ENCODE assay signal across 20 cellular contexts in the genomic region with DNA sequence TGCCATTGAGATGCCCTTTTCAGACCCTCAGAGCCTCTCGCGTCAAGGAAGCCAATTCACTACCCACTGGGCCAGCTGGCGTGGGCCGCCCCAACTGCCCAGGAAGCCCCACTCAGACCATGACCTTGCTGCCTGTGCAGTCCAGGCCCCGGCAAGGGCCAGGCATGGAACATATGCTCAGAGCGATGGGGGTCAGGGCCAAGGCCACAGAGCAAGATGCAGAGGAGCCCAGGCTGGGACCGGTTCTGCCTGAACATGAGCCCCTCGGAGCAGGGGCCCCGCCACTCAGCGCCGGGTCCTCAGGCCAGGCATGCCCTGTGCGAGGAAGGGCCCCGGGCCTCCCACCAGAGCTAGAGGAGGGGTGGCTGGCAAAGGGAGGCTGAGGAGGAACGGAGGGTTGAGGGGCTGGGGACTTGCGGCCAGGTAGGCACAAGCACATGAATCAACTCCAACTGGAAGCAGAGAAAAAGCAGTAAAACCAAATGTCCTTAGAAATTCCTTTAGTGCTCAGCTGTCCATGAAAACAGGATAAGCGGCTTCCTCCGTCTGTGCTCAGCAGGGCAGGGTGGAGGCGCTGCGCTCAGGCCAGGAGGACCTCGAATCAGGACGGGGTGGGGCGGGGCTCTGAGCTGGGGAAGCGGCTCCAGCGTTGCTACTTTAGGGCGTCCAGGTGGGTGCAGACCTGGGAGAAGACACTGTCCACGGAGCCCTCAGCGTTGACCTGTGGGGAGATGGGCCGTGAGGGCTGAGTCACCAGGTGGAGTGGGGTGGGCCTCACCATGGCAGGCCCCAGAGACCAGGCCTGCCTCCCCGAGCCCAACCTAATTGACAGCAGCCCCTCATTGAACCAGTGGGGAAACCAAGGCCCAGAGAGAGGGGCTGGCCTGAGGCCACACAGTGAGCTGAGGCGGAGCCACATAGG. TPM values are rescaled to one million over a fixed set of nuclear protein-coding genes. Genes with fewer than 3 reads are reported as not detected.
DNase-seq lines count a peak whose midpoint lies in the region; ATAC-seq and TF ChIP-seq lines count a peak whose summit lies in the region.
"Had no signal": no experiment of that assay in that cellular context is flagged by ENCODE, and none has a peak within 500 bp of the region (broad histone marks: within the 10 kb centered on the region; RNA-seq: fewer than 3 reads in every experiment).

No MANE protein-coding gene starts in this region.

- no peak for DNase-seq in IMR-90
- DNase-seq in endothelial cell (ENCODE audit: low spot score): peak; percentile 52
- no peak for DNase-seq in lower lobe of right lung
- no peak for DNase-seq in stomach
- DNase-seq in activated naive CD4-positive, alpha-beta T cell treated with Interleukin-2 at 50 U/mL for 16 hours: no peak
- no peak for DNase-seq in mesothelial cell of epicardium (ENCODE audit: low spot score in 2 of 2, unreplicated experiment in 2 of 2)
- DNase-seq in EL: no peak
- DNase-seq: activated CD4-positive, alpha-beta T cell treated with anti-CD3 and anti-CD28 coated beads, Interleukin-2, amount 50 U/mL, for 48 hours; activated naive CD4-positive, alpha-beta T cell; activated T-cell treated with anti-CD3 and anti-CD28 coated beads for 4 hours; Caco-2; effector CD8-positive, alpha-beta T cell; NCI-H1417 treated with DMSO at 0.1 percent for 48 hours; NCI-H69; retina; SIG-M5; stimulated activated naive B cell treated with anti-CD40 and anti-IgM and Interleukin-4, amounts not matched to agents 10 μg/mL and 1 μg/mL and 100 μg/mL, for 72 hours; T-helper 1 cell had no signal

- H3K36me3 ChIP-seq in IMR-90 (ENCODE audit: control insufficient read depth, insufficient read depth, low read length) (peaks cover 31% of the 10 kb centered on the region), lower lobe of right lung (peaks cover 40% of the 10 kb centered on the region), stomach (peaks cover 8 to 52% (median 45%) of the 10 kb centered on the region in 4 donors)

- in situ Hi-C loops in IMR-90 (cut with MboI; ENCODE audit: low sequenced_read_pairs): no loop called here

- no peak overlapping the region for H2BK20ac ChIP-seq in IMR-90 (ENCODE audit: low read depth, low read length)

- CTCF ChIA-PET in IMR-90 (lab: Yijun Ruan, JAX): no interaction called here

- H3K14ac ChIP-seq in IMR-90 (replicated peaks; ENCODE audit: low read depth, low read length): no peak overlapping the region

- H3K18ac ChIP-seq in IMR-90 (ENCODE audit: low read depth, low read length): no peak overlapping the region

- no peak for TF ChIP-seq EP300 in stomach (IDR thresholded peaks at IDR 0.05)

- no peak overlapping the region for H2AK5ac ChIP-seq in IMR-90 (ENCODE audit: low read depth, low read length)

- peaks cover 44% of the 10 kb centered on the region for H3K4me1 Mint-ChIP-seq in endothelial cell (ENCODE audit: unreplicated experiment)
- H3K4me1 Mint-ChIP-seq in mesothelial cell of epicardium: peaks cover 13% of the 10 kb centered on the region

- no peaks in the 10 kb centered on the region for H3K79me1 ChIP-seq in IMR-90 (ENCODE audit: low read depth in 1 of 2, low read length in 2 of 2)

- no peaks in the 10 kb centered on the region for H3K9me3 ChIP-seq in IMR-90 (ENCODE audit: control insufficient read depth, insufficient read depth, low read length)
- H3K9me3 ChIP-seq in lower lobe of right lung: no peaks in the 10 kb centered on the region
- no peaks in the 10 kb centered on the region for H3K9me3 ChIP-seq in stomach
- H3K9me3 ChIP-seq: Caco-2, tibial nerve had no signal

- H3K27ac Mint-ChIP-seq in endothelial cell (ENCODE audit: unreplicated experiment) (peak overlapping the region; percentile 87), mesothelial cell of epicardium (no peak overlapping the region)
- H3K27ac Mint-ChIP-seq: stimulated activated naive B cell treated with anti-CD40 and anti-IgM and Interleukin-4, amounts not matched to agents 10 μg/mL and 1 μg/mL and 100 μg/mL, for 72 hours had no signal

- no peak for TF ChIP-seq RAD21 in IMR-90 (IDR thresholded peaks at IDR 0.05; ENCODE audit: low read length)

- H3K27ac ChIP-seq in IMR-90 (ENCODE audit: insufficient read depth, low read length) (no peak overlapping the region), lower lobe of right lung (peak overlapping the region; percentile 65), stomach (peak overlapping the region in 4 of 5 donors; percentile 7 to 56 (median 30))

- TF ChIP-seq POLR2A in IMR-90 (IDR thresholded peaks at IDR 0.05; ENCODE audit: low read depth, low read length) (no peak), stomach (IDR thresholded peaks at IDR 0.05) (no peak)

- TF ChIP-seq CTCF in IMR-90 (conservative IDR thresholded peaks at IDR 0.05; ENCODE audit: low read depth, low read length) (no peak), endothelial cell (IDR thresholded peaks at IDR 0.05; ENCODE audit: unreplicated experiment) (no peak), lower lobe of right lung (IDR thresholded peaks at IDR 0.05) (no peak), stomach (IDR thresholded peaks at IDR 0.05) (no peak), mesothelial cell of epicardium (IDR thresholded peaks at IDR 0.05; ENCODE audit: unreplicated experiment) (no peak)

- H3K9me3 Mint-ChIP-seq in endothelial cell (ENCODE audit: unreplicated experiment): no peaks in the 10 kb centered on the region
- H3K9me3 Mint-ChIP-seq in mesothelial cell of epicardium: no peaks in the 10 kb centered on the region
- H3K9me3 Mint-ChIP-seq: stimulated activated naive B cell treated with anti-CD40 and anti-IgM and Interleukin-4, amounts not matched to agents 10 μg/mL and 1 μg/mL and 100 μg/mL, for 72 hours had no signal

- H2BK5ac ChIP-seq in IMR-90 (ENCODE audit: low read depth, low read length, poor library complexity, severe bottlenecking): no peak overlapping the region

- 0 out of 2 replicates have a peak, but pooled peaks cover 3% of the 10 kb centered on the region for H4K20me1 ChIP-seq in IMR-90 (ENCODE audit: insufficient read depth, low read length)

- no peak overlapping the region for H4K5ac ChIP-seq in IMR-90 (ENCODE audit: low read depth, low read length)

- intact Hi-C loops in IMR-90 (cut with micrococcal nuclease): no loop called here
- intact Hi-C loops in lower lobe of right lung (cut with DNase I): no loop called here
- intact Hi-C loops in stomach (cut with DNase I; ENCODE audit: low total_unique reads): loop anchor here (10.0 kb wide), 1 partner anchor 63 kb away; the partner anchor contains the start of gene FPGS

- H4K91ac ChIP-seq in IMR-90 (ENCODE audit: insufficient read depth, low read depth, low read length): no peak overlapping the region

- H3K9ac ChIP-seq in IMR-90 (ENCODE audit: low read depth, low read length): no peak overlapping the region

- H3K56ac ChIP-seq in IMR-90 (ENCODE audit: extremely low read depth, insufficient read depth, low read length): no peak overlapping the region

- 95% methylated on average over 13 of the region's 30 CpGs; no CpG with 5 or more reads in 1 of the 2 experiments for WGBS in IMR-90 (ENCODE audit: extremely low coverage in 2 of 2, insufficient read length in 1 of 2), 2 experiments
- WGBS in stomach, 5 donors: 74 to 87% (median 84%) methylated on average over 29 to 30 of the region's 30 CpGs

- BruUV-seq in IMR-90 (replicated peaks; lab: Mats Ljungman, UMichigan): no TSS peak

- no peak overlapping the region for H2AFZ ChIP-seq in IMR-90 (replicated peaks; ENCODE audit: low read length, poor library complexity)

- H3K4me3 Mint-ChIP-seq in endothelial cell (ENCODE audit: unreplicated experiment): peak overlapping the region; percentile 42
- H3K4me3 Mint-ChIP-seq in mesothelial cell of epicardium: no peak overlapping the region
- H3K4me3 Mint-ChIP-seq: stimulated activated naive B cell treated with anti-CD40 and anti-IgM and Interleukin-4, amounts not matched to agents 10 μg/mL and 1 μg/mL and 100 μg/mL, for 72 hours had no signal

- no peak overlapping the region for H3K4ac ChIP-seq in IMR-90 (ENCODE audit: low read depth, low read length)

- dilution Hi-C loops in IMR-90 (cut with HindIII; ENCODE audit: low sequenced_read_pairs, unreplicated experiment): no loop called here

- H4K8ac ChIP-seq in IMR-90 (ENCODE audit: low read depth in 2 of 2, low read length in 2 of 2): no peak overlapping the region

- H3K23ac ChIP-seq in IMR-90 (ENCODE audit: low read depth, low read length): no peak overlapping the region

- H3K27me3 ChIP-seq in IMR-90 (ENCODE audit: control insufficient read depth, insufficient read depth, low read length) (no peaks in the 10 kb centered on the region), lower lobe of right lung (ENCODE audit: low read depth) (no peaks in the 10 kb centered on the region), stomach (no peaks in the 10 kb centered on the region)
- H3K27me3 ChIP-seq: tibial nerve had no signal

- POLR2A ChIA-PET in IMR-90 (lab: Charles Lee; ENCODE audit: unreplicated experiment): no interaction called here

- H2BK120ac ChIP-seq in IMR-90 (ENCODE audit: low read depth, low read length): no peak overlapping the region

- ATAC-seq in IMR-90 (ENCODE audit: low read depth) (no peak), lower lobe of right lung (no peak), HG02571 (IDR thresholded peaks at IDR 0.05; ENCODE audit: unreplicated experiment) (no peak)
- ATAC-seq: stimulated activated naive B cell treated with anti-CD40 and anti-IgM and Interleukin-4, amounts not matched to agents 10 μg/mL and 1 μg/mL and 100 μg/mL, for 72 hours had no signal

- no peak overlapping the region for H2BK15ac ChIP-seq in IMR-90 (ENCODE audit: low read depth, low read length)

- H3K9me1 ChIP-seq in IMR-90 (ENCODE audit: insufficient read depth, low read length): peaks cover 3% of the 10 kb centered on the region; the same call in 1 of the 2 replicates

- H2AK9ac ChIP-seq in IMR-90 (replicated peaks; ENCODE audit: low read depth, low read length, poor library complexity): peak overlapping the region; percentile 50

- H3K4me2 ChIP-seq in IMR-90 (ENCODE audit: low read depth, low read length): no peak overlapping the region

- H3K27me3 Mint-ChIP-seq in endothelial cell (ENCODE audit: unreplicated experiment) (peaks cover 12% of the 10 kb centered on the region), mesothelial cell of epicardium (ENCODE audit: low read depth) (no peaks in the 10 kb centered on the region)

- H3K4me3 ChIP-seq in IMR-90 (ENCODE audit: insufficient read depth, low read depth, low read length): no peak overlapping the region
- H3K4me3 ChIP-seq in lower lobe of right lung: peak overlapping the region; percentile 14
- H3K4me3 ChIP-seq in stomach: no peak overlapping the region
- H3K4me3 ChIP-seq: tibial nerve had no signal

- peaks cover 15% of the 10 kb centered on the region for H3K36me3 Mint-ChIP-seq in endothelial cell (ENCODE audit: low read depth, unreplicated experiment)
- peaks cover 5% of the 10 kb centered on the region for H3K36me3 Mint-ChIP-seq in mesothelial cell of epicardium
- H3K36me3 Mint-ChIP-seq: stimulated activated naive B cell treated with anti-CD40 and anti-IgM and Interleukin-4, amounts not matched to agents 10 μg/mL and 1 μg/mL and 100 μg/mL, for 72 hours had no signal

- H3K4me1 ChIP-seq in IMR-90 (ENCODE audit: control insufficient read depth, insufficient read depth, low read length): no peaks in the 10 kb centered on the region
- peaks cover 54% of the 10 kb centered on the region for H3K4me1 ChIP-seq in lower lobe of right lung
- H3K4me1 ChIP-seq in stomach: peaks cover under 1 to 7% (median 3%) of the 10 kb centered on the region in 4 donors
- H3K4me1 ChIP-seq: Caco-2 had no signal

RNA-seq across cellular contexts. Expression of gene AK1, which starts 9.9 kb away (rescaled TPM):
- total RNA-seq in IMR-90 (2012; rRNA removed) (44.8 and 51.4 TPM in 2 replicates), endothelial cell (ENCODE audit: unreplicated experiment) (63.3 TPM), lower lobe of right lung (185 TPM), stomach (10 to 100 TPM in 3 of 5 donors, 1 to 10 TPM in 1, not detected in 1; 7.2 to 88.3 (median 39.8) TPM), mesothelial cell of epicardium (34.4 to 39.4 TPM (median 38.5 TPM) in 3 replicates)
- polyA plus RNA-seq in IMR-90 (2012; rRNA removed) (119 and 126 TPM in 2 replicates), stomach (10 to 100 TPM; 64.4 to 92.1 (median 89.7) TPM)
- 146 and 387 TPM in 2 replicates for polyA plus RNA-seq in IMR-90 (2012; cell fraction: cytosol; rRNA removed)
- polyA plus RNA-seq in IMR-90 (2012; cell fraction: nucleus; rRNA removed; ENCODE audit: low replicate concordance): 158 and 207 TPM in 2 replicates

RNA-seq across cellular contexts. Expression of gene ENG, which starts 13.2 kb away (rescaled TPM):
- total RNA-seq in IMR-90 (2012; rRNA removed) (3.6 and 4.2 TPM in 2 replicates), endothelial cell (ENCODE audit: unreplicated experiment) (113 TPM), lower lobe of right lung (323 TPM), stomach (10 to 100 TPM in 4 of 5 donors, 1 to 10 TPM in 1; 4.0 to 58.5 (median 44.3) TPM), mesothelial cell of epicardium (7.3 to 8.5 TPM (median 8.1 TPM) in 3 replicates)
- polyA plus RNA-seq in IMR-90 (2012; rRNA removed) (73.9 and 83.3 TPM in 2 replicates), stomach (10 to 100 TPM; 16.0 to 28.8 (median 21.5) TPM)
- 39.1 and 101 TPM in 2 replicates for polyA plus RNA-seq in IMR-90 (2012; cell fraction: cytosol; rRNA removed)
- 36.4 and 102 TPM in 2 replicates for polyA plus RNA-seq in IMR-90 (2012; cell fraction: nucleus; rRNA removed; ENCODE audit: low replicate concordance)

RNA-seq across cellular contexts. Expression of gene ST6GALNAC6, which starts 31.8 kb away (rescaled TPM):
- total RNA-seq in IMR-90 (2012; rRNA removed) (35.3 and 35.7 TPM in 2 replicates), endothelial cell (ENCODE audit: unreplicated experiment) (80.0 TPM), lower lobe of right lung (82.0 TPM), stomach (100 to 1,000 TPM in 2 of 5 donors, 10 to 100 TPM in 3; 18.0 to 145 (median 92.4) TPM), mesothelial cell of epicardium (34.2 to 37.5 TPM (median 36.2 TPM) in 3 replicates)
- polyA plus RNA-seq in IMR-90 (2012; rRNA removed) (47.6 and 48.6 TPM in 2 replicates), stomach (10 to 100 TPM; 32.8 to 63.8 (median 42.2) TPM)
- polyA plus RNA-seq in IMR-90 (2012; cell fraction: cytosol; rRNA removed): 41.6 and 60.0 TPM in 2 replicates
- polyA plus RNA-seq in IMR-90 (2012; cell fraction: nucleus; rRNA removed; ENCODE audit: low replicate concordance): 105 and 190 TPM in 2 replicates

RNA-seq across cellular contexts. Expression of gene ST6GALNAC4, which starts 49.2 kb away (rescaled TPM):
- total RNA-seq in IMR-90 (2012; rRNA removed): 11.9 and 12.5 TPM in 2 replicates
- 32.9 and 42.2 TPM in 2 replicates for polyA plus RNA-seq in IMR-90 (2012; rRNA removed)
- polyA plus RNA-seq in IMR-90 (2012; cell fraction: cytosol; rRNA removed): 18.6 and 48.3 TPM in 2 replicates
- polyA plus RNA-seq in IMR-90 (2012; cell fraction: nucleus; rRNA removed; ENCODE audit: low replicate concordance): 25.4 and 59.2 TPM in 2 replicates
- total RNA-seq in endothelial cell (ENCODE audit: unreplicated experiment): 25.0 TPM
- total RNA-seq in lower lobe of right lung: 45.6 TPM
- total RNA-seq in stomach: 10 to 100 TPM in 3 of 5 donors, 1 to 10 TPM in 2; 3.7 to 33.6 (median 14.5) TPM
- 10 to 100 TPM; 10.5 to 14.2 (median 11.8) TPM for polyA plus RNA-seq in stomach
- total RNA-seq in mesothelial cell of epicardium: 14.5 to 16.1 TPM (median 15.8 TPM) in 3 replicates
